Comparison of ENCODE assay signal across 9 cellular contexts in the genomic region with DNA sequence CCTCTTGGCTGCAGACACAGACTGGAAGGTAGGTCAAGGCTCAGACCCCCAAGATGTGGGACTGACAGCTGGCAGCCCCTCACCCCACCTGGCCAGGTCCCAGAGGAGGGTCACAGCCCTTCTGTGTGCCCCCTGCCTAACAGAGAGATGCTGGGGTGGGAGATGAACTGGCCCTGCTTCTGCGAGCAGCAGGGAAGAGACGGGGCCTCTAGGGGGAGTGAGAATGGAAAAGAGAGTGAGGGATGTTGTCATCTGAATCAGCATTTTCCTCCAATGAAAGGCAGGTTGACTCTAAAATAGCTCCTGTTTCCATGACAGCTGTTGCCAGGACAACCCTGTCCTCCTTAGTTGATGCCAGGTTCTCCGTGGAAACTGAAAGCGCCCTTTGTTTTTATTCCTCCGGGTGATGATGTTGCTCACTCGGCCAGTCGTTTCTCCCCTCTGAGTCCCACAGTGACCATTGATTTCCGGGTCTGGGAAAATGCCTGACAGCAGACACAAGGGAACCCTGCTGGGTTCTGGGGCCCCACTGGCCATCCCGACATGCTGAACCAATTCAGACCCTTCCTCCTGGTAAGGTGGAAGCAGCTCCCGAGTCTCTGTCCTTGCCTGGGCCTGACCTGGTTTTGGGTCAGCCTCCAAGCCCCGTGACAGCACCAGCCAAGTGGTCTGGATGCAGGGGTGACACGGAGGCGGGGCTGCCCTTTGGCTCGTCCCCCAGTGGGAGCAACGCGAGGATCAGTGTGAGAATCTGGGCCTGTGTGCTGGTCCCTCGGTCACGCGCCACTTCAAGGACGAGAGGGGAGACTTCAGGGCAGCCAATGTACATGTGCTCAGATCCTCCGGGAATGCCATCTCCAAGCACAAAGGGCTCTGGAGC. TPM values are rescaled to one million over a fixed set of nuclear protein-coding genes. Genes with fewer than 3 reads are reported as not detected.
DNase-seq lines count a peak whose midpoint lies in the region; ATAC-seq, FAIRE-seq and TF ChIP-seq lines count a peak whose summit lies in the region.
"Had no signal": no experiment of that assay in that cellular context is flagged by ENCODE, and none has a peak within 500 bp of the region (broad histone marks: within the 10 kb centered on the region; RNA-seq: fewer than 3 reads in every experiment).

No MANE protein-coding gene starts in this region.

- TF ChIP-seq EP300 in gastroesophageal sphincter (IDR thresholded peaks at IDR 0.05), result no peak

- peaks cover 1% of the 10 kb centered on the region for H3K79me1 ChIP-seq in neuronal stem cell (ENCODE audit: low read depth, low read length)

- H3K18ac ChIP-seq in neuronal stem cell (ENCODE audit: low read length), result peak overlapping the region; percentile 97

- no peak overlapping the region for H4K8ac ChIP-seq in neuronal stem cell (ENCODE audit: low read depth, low read length)

- no peaks in the 10 kb centered on the region for H3K9me2 ChIP-seq in OCI-LY1 (ENCODE audit: low read depth, low read length)

- intact Hi-C loops in Calu3 (cut with micrococcal nuclease; ENCODE audit: unreplicated experiment), result loop anchor here (1.0 to 10.0 kb wide), 3 partner anchors 152 to 370 kb away; a partner anchor contains a TSS
- intact Hi-C loops in activated naive CD4-positive, alpha-beta T cell treated with anti-CD3 and anti-CD28 coated beads for 36 hours (cut with micrococcal nuclease), result loop anchor here (1.0 to 2.0 kb wide), 5 partner anchors 20 to 366 kb away; a partner anchor contains a TSS

- ATAC-seq in GM21526 (IDR thresholded peaks at IDR 0.05; ENCODE audit: low FRiP score, unreplicated experiment), result peak; percentile 64
- ATAC-seq in gastroesophageal sphincter, result peak; percentile 63

- no peak overlapping the region for H3K4me3 Mint-ChIP-seq in Calu3 (ENCODE audit: low read depth, unreplicated experiment)
- no peak overlapping the region for H3K4me3 Mint-ChIP-seq in activated naive CD4-positive, alpha-beta T cell treated with anti-CD3 and anti-CD28 coated beads for 36 hours
- H3K4me3 Mint-ChIP-seq: activated naive CD4-positive, alpha-beta T cell treated with anti-CD3 and anti-CD28 coated beads, Interleukin-2, amount 50 U/mL, for 24 hours had no signal

- H3K36me3 ChIP-seq in OCI-LY1 (ENCODE audit: insufficient read depth, low read length) (no peaks in the 10 kb centered on the region), gastroesophageal sphincter (no peaks in the 10 kb centered on the region), neuronal stem cell (replicated peaks in 1 of 2; ENCODE audit: control insufficient read depth in 2 of 2, insufficient read depth in 2 of 2, low read length in 2 of 2) (no peaks in the 10 kb centered on the region)

- H3K4me1 Mint-ChIP-seq in Calu3 (ENCODE audit: low read depth, unreplicated experiment), result peaks cover 13% of the 10 kb centered on the region
- H3K4me1 Mint-ChIP-seq in activated naive CD4-positive, alpha-beta T cell treated with anti-CD3 and anti-CD28 coated beads for 36 hours (ENCODE audit: low read depth), result peaks cover 11% of the 10 kb centered on the region
- H3K4me1 Mint-ChIP-seq: activated naive CD4-positive, alpha-beta T cell treated with anti-CD3 and anti-CD28 coated beads, Interleukin-2, amount 50 U/mL, for 24 hours had no signal

- H3K27ac ChIP-seq in OCI-LY1 (ENCODE audit: low read depth, low read length, poor library complexity, severe bottlenecking) (no peak overlapping the region), gastroesophageal sphincter (peak overlapping the region in 3 of 4 donors; percentile 62 to 71 (median 70)), neuronal stem cell (replicated peaks; ENCODE audit: low read length) (peak overlapping the region; percentile 93)

- no peaks in the 10 kb centered on the region for H3F3A ChIP-seq in OCI-LY1 (ENCODE audit: insufficient read depth, low read length)

- no peaks in the 10 kb centered on the region for H3K79me2 ChIP-seq in OCI-LY1 (ENCODE audit: insufficient read depth, low read length)

- H3K23ac ChIP-seq in neuronal stem cell (ENCODE audit: low read depth, low read length, poor library complexity), result peak overlapping the region; percentile 61

- BruUV-seq in Calu3 (replicated peaks; lab: Mats Ljungman, UMichigan), result no TSS peak

- peak overlapping the region; percentile 2 for H3K4ac ChIP-seq in neuronal stem cell (ENCODE audit: low read length)

- peaks cover 43% of the 10 kb centered on the region for H3K27me3 Mint-ChIP-seq in Calu3 (ENCODE audit: unreplicated experiment)
- no peaks in the 10 kb centered on the region for H3K27me3 Mint-ChIP-seq in activated naive CD4-positive, alpha-beta T cell treated with anti-CD3 and anti-CD28 coated beads for 36 hours (ENCODE audit: low read depth)
- H3K27me3 Mint-ChIP-seq: activated naive CD4-positive, alpha-beta T cell treated with anti-CD3 and anti-CD28 coated beads, Interleukin-2, amount 50 U/mL, for 24 hours had no signal

- H2BK5ac ChIP-seq in neuronal stem cell (ENCODE audit: low read length), result peak overlapping the region; percentile 96

- DNase-seq in Calu3 (peak; percentile 93), HuH-7.5 (ENCODE audit: low spot score) (peak; percentile 66), neuronal stem cell (ENCODE audit: low spot score) (peak; percentile 97), urothelium cell line (ENCODE audit: low spot score) (peak; percentile 94)
- DNase-seq in activated naive CD4-positive, alpha-beta T cell treated with anti-CD3 and anti-CD28 coated beads for 36 hours, result peak; percentile 94

- H3K9ac ChIP-seq in OCI-LY1 (ENCODE audit: low read length) (no peak overlapping the region), neuronal stem cell (ENCODE audit: low read depth, low read length, poor library complexity) (no peak overlapping the region)

- H3K4me3 ChIP-seq in OCI-LY1 (ENCODE audit: low read depth, low read length, poor library complexity, severe bottlenecking), result no peak overlapping the region
- peak overlapping the region in 1 of 2 donors; percentile 20 for H3K4me3 ChIP-seq in gastroesophageal sphincter
- peak overlapping the region; percentile 9 to 47 for H3K4me3 ChIP-seq in neuronal stem cell (ENCODE audit: low read length in 2 of 2)

- peak; percentile 84 for FAIRE-seq in urothelium cell line (lab: Jason Lieb, UNC)

- no peak overlapping the region for H2AFZ ChIP-seq in OCI-LY1 (ENCODE audit: low read length)
- peak overlapping the region; percentile 78 for H2AFZ ChIP-seq in neuronal stem cell (ENCODE audit: low read length)

- peak overlapping the region; percentile 97 for H2BK12ac ChIP-seq in neuronal stem cell (ENCODE audit: low read length)

- no peak overlapping the region for H3K4me2 ChIP-seq in OCI-LY1 (ENCODE audit: low read length)
- peak overlapping the region; percentile 53 for H3K4me2 ChIP-seq in neuronal stem cell (ENCODE audit: insufficient read depth, low read length, poor library complexity, severe bottlenecking)

- H2BK120ac ChIP-seq in neuronal stem cell (ENCODE audit: low read depth, low read length), result peak overlapping the region; percentile 98

- H3K9me3 Mint-ChIP-seq in Calu3 (ENCODE audit: low read depth, unreplicated experiment), result no peaks in the 10 kb centered on the region
- H3K9me3 Mint-ChIP-seq in activated naive CD4-positive, alpha-beta T cell treated with anti-CD3 and anti-CD28 coated beads for 36 hours, result no peaks in the 10 kb centered on the region
- H3K9me3 Mint-ChIP-seq: activated naive CD4-positive, alpha-beta T cell treated with anti-CD3 and anti-CD28 coated beads, Interleukin-2, amount 50 U/mL, for 24 hours had no signal

- TF ChIP-seq POLR2A in gastroesophageal sphincter (IDR thresholded peaks at IDR 0.05), result no peak

- H3K4me1 ChIP-seq in OCI-LY1 (ENCODE audit: insufficient read depth, low read length, severe bottlenecking), result peaks cover 4% of the 10 kb centered on the region
- peaks cover 0 to 19% (median 5%) of the 10 kb centered on the region in 3 donors for H3K4me1 ChIP-seq in gastroesophageal sphincter
- H3K4me1 ChIP-seq in neuronal stem cell (ENCODE audit: control insufficient read depth in 2 of 2, insufficient read depth in 1 of 2, low read depth in 1 of 2, low read length in 2 of 2), result peaks cover 43 to 50% of the 10 kb centered on the region in 2 donors

- peak overlapping the region; percentile 93 for H2BK15ac ChIP-seq in neuronal stem cell (ENCODE audit: low read length)

- H3K14ac ChIP-seq in neuronal stem cell (ENCODE audit: low read length), result peak overlapping the region; percentile 39

- H4K20me1 ChIP-seq in OCI-LY1 (ENCODE audit: insufficient read depth, low read length), result no peaks in the 10 kb centered on the region

- TF ChIP-seq CTCF in Calu3 (IDR thresholded peaks at IDR 0.05; ENCODE audit: unreplicated experiment), result peak; percentile 25
- TF ChIP-seq CTCF in OCI-LY1 (IDR thresholded peaks at IDR 0.05; ENCODE audit: low read length), result peak; percentile 47
- peak in 3 of 4 experiments; percentile 16 to 48 (median 46) for TF ChIP-seq CTCF in gastroesophageal sphincter (IDR thresholded peaks at IDR 0.05)

- H3K27ac Mint-ChIP-seq in Calu3 (ENCODE audit: unreplicated experiment), result peak overlapping the region; percentile 89
- no peak overlapping the region for H3K27ac Mint-ChIP-seq in activated naive CD4-positive, alpha-beta T cell treated with anti-CD3 and anti-CD28 coated beads for 36 hours

- H3K27me3 ChIP-seq in OCI-LY1 (ENCODE audit: insufficient read depth, low read length), result no peaks in the 10 kb centered on the region
- peaks cover 5% of the 10 kb centered on the region for H3K27me3 ChIP-seq in gastroesophageal sphincter
- H3K27me3 ChIP-seq in neuronal stem cell (ENCODE audit: control insufficient read depth in 3 of 3, insufficient read depth in 3 of 3, low read depth in 1 of 3, low read length in 3 of 3), result no peaks in the 10 kb centered on the region

- CTCF ChIA-PET in Calu3 (lab: Charles Lee), result interaction anchor here (0.6 to 1.5 kb wide), 12 partner anchors 17 to 399 kb away, joined by 3 to 7 read pairs (median 4); a partner anchor contains a TSS
- CTCF ChIA-PET in activated naive CD4-positive, alpha-beta T cell treated with anti-CD3 and anti-CD28 coated beads for 36 hours (lab: Charles Lee), result interaction anchor here (0.7 to 1.8 kb wide), 12 partner anchors 9 to 261 kb away, joined by 3 to 9 read pairs (median 3); no protein-coding TSS in a partner anchor

- H4K91ac ChIP-seq in neuronal stem cell (ENCODE audit: low read depth, low read length, poor library complexity), result no peak overlapping the region

- H2AK5ac ChIP-seq in neuronal stem cell (ENCODE audit: low read depth, low read length), result peak overlapping the region; percentile 98

- peaks cover 18% of the 10 kb centered on the region for H3K36me3 Mint-ChIP-seq in Calu3 (ENCODE audit: insufficient read depth, unreplicated experiment)
- H3K36me3 Mint-ChIP-seq in activated naive CD4-positive, alpha-beta T cell treated with anti-CD3 and anti-CD28 coated beads for 36 hours (ENCODE audit: low read depth), result no peaks in the 10 kb centered on the region
- H3K36me3 Mint-ChIP-seq: activated naive CD4-positive, alpha-beta T cell treated with anti-CD3 and anti-CD28 coated beads, Interleukin-2, amount 50 U/mL, for 24 hours had no signal

- H3K9me3 ChIP-seq in OCI-LY1 (ENCODE audit: low read length) (no peaks in the 10 kb centered on the region), gastroesophageal sphincter (no peaks in the 10 kb centered on the region), neuronal stem cell (replicated peaks in 1 of 2; ENCODE audit: control insufficient read depth in 2 of 2, insufficient read depth in 1 of 2, low read depth in 1 of 2, low read length in 2 of 2) (no peaks in the 10 kb centered on the region)

- 7% methylated on average over 8 to 9 of the region's 21 CpGs for WGBS in gastroesophageal sphincter (ENCODE audit: low coverage in 1 of 2), 2 donors
- WGBS in neuronal stem cell (ENCODE audit: extremely low coverage in 2 of 2, insufficient read length in 2 of 2, insufficient replicate concordance in 1 of 2), 2 donors, result no CpG with 5 or more reads among the region's 21 CpGs

RNA-seq across cellular contexts. Expression of a gene that starts 4.7 kb away (rescaled TPM):
- total RNA-seq in Calu3 (2022) (4.9 and 6.1 TPM in 2 replicates), gastroesophageal sphincter (1 to 10 TPM; 1.9 to 8.0 (median 7.0) TPM)
- 1 to 10 TPM; 3.0 to 3.6 TPM for total RNA-seq in activated naive CD4-positive, alpha-beta T cell treated with anti-CD3 and anti-CD28 coated beads for 36 hours
- polyA plus RNA-seq in neuronal stem cell (2013, experiment 1 of 2), result 23.0 TPM
- polyA plus RNA-seq in neuronal stem cell (2013, experiment 2 of 2), result 24.0 TPM

RNA-seq across cellular contexts. Expression of a gene that starts 20.1 kb away (rescaled TPM):
- total RNA-seq in Calu3 (2022), result 42.8 and 46.8 TPM in 2 replicates
- 1 to 10 TPM; 8.1 to 8.5 TPM for total RNA-seq in activated naive CD4-positive, alpha-beta T cell treated with anti-CD3 and anti-CD28 coated beads for 36 hours
- total RNA-seq in gastroesophageal sphincter, result 10 to 100 TPM; 15.5 to 19.8 (median 17.5) TPM
- polyA plus RNA-seq in neuronal stem cell (2013, experiment 1 of 2), result 14.6 TPM
- polyA plus RNA-seq in neuronal stem cell (2013, experiment 2 of 2), result 12.8 TPM
